ENCODE assay signal across 9 cellular contexts in genomic region chr7:43583424-43584199, GRCh38. TPM values are rescaled to one million over a fixed set of nuclear protein-coding genes. Genes with fewer than 3 reads are reported as not detected.
DNase-seq lines count a peak whose midpoint lies in the region; ATAC-seq, FAIRE-seq and TF ChIP-seq lines count a peak whose summit lies in the region.
"Had no signal": no experiment of that assay in that cellular context is flagged by ENCODE, and none has a peak within 500 bp of the region (broad histone marks: within the 10 kb centered on the region; RNA-seq: fewer than 3 reads in every experiment).

No MANE protein-coding gene starts in this region.

- DNase-seq in D721Med (ENCODE audit: insufficient read length, low spot score) (no peak), HUDEP-2 (lab: John Stamatoyannopoulos, UW; ENCODE audit: unreplicated experiment in 76 of 76) (peak in 74 of 76 experiments; percentile 33 to 87 (median 75)), SK-N-DZ (ENCODE audit: low spot score) (peak; percentile 51), left cardiac atrium (peak; percentile 86), prostate gland (ENCODE audit: low spot score) (peak; percentile 64), ureter (ENCODE audit: low spot score) (peak; percentile 68)
- peak; percentile 77 for DNase-seq in activated naive CD8-positive, alpha-beta T cell treated with anti-CD3 and anti-CD28 coated beads, Interleukin-2, amount 10 ng/mL, durations not matched to agents 7 days and 5 days

- FAIRE-seq in D721Med (lab: Jason Lieb, UNC), result no peak
- FAIRE-seq: islet of Langerhans had no signal

- POLR2A ChIA-PET in activated naive CD8-positive, alpha-beta T cell treated with anti-CD3 and anti-CD28 coated beads, Interleukin-2, amount 10 ng/mL, durations not matched to agents 7 days and 5 days (lab: Charles Lee), result interaction anchor here (0.8 to 7.2 kb wide), 21 partner anchors 7 to 255 kb away, joined by 3 to 143 read pairs (median 8); partner anchors contain the start of genes BLVRA and COA1

- H3K27me3 Mint-ChIP-seq in activated naive CD8-positive, alpha-beta T cell treated with anti-CD3 and anti-CD28 coated beads, Interleukin-2, amount 10 ng/mL, durations not matched to agents 7 days and 5 days, result peaks cover 22% of the 10 kb centered on the region

- peak overlapping the region; percentile 99 for H3K27ac Mint-ChIP-seq in activated naive CD8-positive, alpha-beta T cell treated with anti-CD3 and anti-CD28 coated beads, Interleukin-2, amount 10 ng/mL, durations not matched to agents 7 days and 5 days

- H3K4me3 Mint-ChIP-seq in activated naive CD8-positive, alpha-beta T cell treated with anti-CD3 and anti-CD28 coated beads, Interleukin-2, amount 10 ng/mL, durations not matched to agents 7 days and 5 days, result peak overlapping the region; percentile 99

- H3K9me3 ChIP-seq in prostate gland, result no peaks in the 10 kb centered on the region

- H3K36me3 Mint-ChIP-seq in activated naive CD8-positive, alpha-beta T cell treated with anti-CD3 and anti-CD28 coated beads, Interleukin-2, amount 10 ng/mL, durations not matched to agents 7 days and 5 days, result peaks cover 19% of the 10 kb centered on the region

- no peaks in the 10 kb centered on the region for H3K36me3 ChIP-seq in prostate gland

- H3K4me3 ChIP-seq in prostate gland, result peak overlapping the region; percentile 89 to 97

- peak; percentile 12 for ATAC-seq in GM21381 (IDR thresholded peaks at IDR 0.05; ENCODE audit: unreplicated experiment)
- ATAC-seq in activated naive CD8-positive, alpha-beta T cell treated with anti-CD3 and anti-CD28 coated beads, Interleukin-2, amount 10 ng/mL, durations not matched to agents 7 days and 5 days (ENCODE audit: low read depth), result peak; percentile 36
- peak; percentile 60 to 61 for ATAC-seq in left cardiac atrium

- peaks cover 1% of the 10 kb centered on the region for H3K4me1 ChIP-seq in prostate gland (replicated peaks)

- TF ChIP-seq CTCF in D721Med (IDR thresholded peaks at IDR 0.05; ENCODE audit: insufficient read depth, missing control alignments) (peak; percentile 38), prostate gland (IDR thresholded peaks at IDR 0.05) (no peak)

- peaks cover 29% of the 10 kb centered on the region for H3K4me1 Mint-ChIP-seq in activated naive CD8-positive, alpha-beta T cell treated with anti-CD3 and anti-CD28 coated beads, Interleukin-2, amount 10 ng/mL, durations not matched to agents 7 days and 5 days

- intact Hi-C loops in left cardiac atrium (cut with DNase I) (loop anchor here (2.0 to 5.0 kb wide), 5 partner anchors 115 to 254 kb away; partner anchors contain the start of gene COA1 (in 1 of the 2)), prostate gland (cut with DNase I) (loop anchor here (2.0 kb wide), 2 partner anchors 65 to 139 kb away; no protein-coding TSS in a partner anchor)

- H3K27ac ChIP-seq in prostate gland, result peak overlapping the region; percentile 85 to 89

- WGBS in prostate gland, result under 1% methylated on average over 49 of the region's 66 CpGs

- TF ChIP-seq POLR2A in prostate gland (IDR thresholded peaks at IDR 0.05), result no peak

- no peaks in the 10 kb centered on the region for H3K9me3 Mint-ChIP-seq in activated naive CD8-positive, alpha-beta T cell treated with anti-CD3 and anti-CD28 coated beads, Interleukin-2, amount 10 ng/mL, durations not matched to agents 7 days and 5 days

- H3K27me3 ChIP-seq in prostate gland (replicated peaks; ENCODE audit: insufficient read depth), result no peaks in the 10 kb centered on the region

RNA-seq across cellular contexts. Expression of gene STK17A, which starts 0.7 kb away (rescaled TPM):
- polyA plus RNA-seq in SK-N-DZ (2014; cell fraction: cytosol; rRNA removed), result 6.3 and 8.9 TPM in 2 replicates
- polyA plus RNA-seq in SK-N-DZ (2014; cell fraction: nucleus; rRNA removed), result 5.1 and 5.5 TPM in 2 replicates
- 100 to 1,000 TPM; 106 TPM for total RNA-seq in activated naive CD8-positive, alpha-beta T cell treated with anti-CD3 and anti-CD28 coated beads, Interleukin-2, amount 10 ng/mL, durations not matched to agents 7 days and 5 days
- 10 to 100 TPM; 12.2 to 18.0 TPM for total RNA-seq in left cardiac atrium
- 1 to 10 TPM; 6.8 to 8.2 TPM for total RNA-seq in prostate gland
- 7.7 TPM for total RNA-seq in ureter

Comparison
In these comparisons a context has a peak if more than half of its experiments do, and no peak if none do; other contexts are left out.
1. RNA of gene STK17A, which starts 0.7 kb away (total RNA-seq): 106 TPM in activated naive CD8-positive, alpha-beta T cell treated with anti-CD3 and anti-CD28 coated beads, Interleukin-2, amount 10 ng/mL, durations not matched to agents 7 days and 5 days; 12.2 to 18.0 TPM in left cardiac atrium, 6.8 to 8.2 TPM in prostate gland and 7.7 TPM in ureter (single experiment); every median in the first group is over 4 times any median in the second.
2. Peak in every context shown above with its lines, with median percentiles within 50 percentile points of each other: ATAC-seq.